Comparison of ENCODE assay signal across 9 cellular contexts in the genomic region with DNA sequence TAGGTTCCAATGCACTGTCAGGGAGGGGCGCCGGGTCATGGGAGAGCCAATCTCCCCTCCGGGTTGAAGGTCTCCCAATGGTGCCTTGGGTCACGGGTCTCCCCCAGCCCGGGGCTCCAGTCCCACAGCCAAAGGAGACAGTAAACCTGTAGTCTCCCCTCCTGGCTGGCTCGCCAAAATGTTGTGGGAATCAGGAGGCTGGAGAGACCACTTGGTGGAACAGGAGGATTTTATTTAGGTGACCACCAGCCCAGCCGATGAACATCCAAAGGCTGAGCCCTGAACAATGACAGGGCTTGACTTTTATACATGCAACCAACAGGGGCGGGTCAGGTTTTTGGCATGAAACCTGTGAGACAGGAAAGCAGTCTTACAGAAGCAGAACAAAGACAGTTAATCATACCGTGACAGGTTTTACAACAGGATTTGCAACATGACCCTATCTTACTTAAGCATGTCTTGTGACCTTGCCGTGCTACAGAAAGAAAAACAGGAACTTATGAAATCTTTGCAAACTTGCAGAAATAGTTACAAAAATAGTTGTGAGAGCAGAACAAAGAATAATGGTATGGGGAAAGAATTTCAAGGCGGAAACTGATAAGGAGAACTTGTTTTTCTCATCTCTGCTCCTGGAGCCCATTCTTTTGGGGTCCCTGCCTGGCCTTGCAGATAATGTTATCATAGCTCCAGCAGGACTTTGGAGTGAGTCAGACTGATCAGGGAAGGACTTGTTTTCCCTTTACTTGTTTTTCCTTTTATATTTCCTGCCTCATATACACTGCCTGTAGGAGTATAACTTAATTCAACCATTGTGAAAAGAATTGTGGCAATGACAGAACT. TPM values are rescaled to one million over a fixed set of nuclear protein-coding genes. Genes with fewer than 3 reads are reported as not detected.
A peak's percentile ranks its signal among the peaks of the same experiment; 100 is the strongest.
DNase-seq lines count a peak whose midpoint lies in the region; ATAC-seq and TF ChIP-seq lines count a peak whose summit lies in the region.
"Had no signal": no experiment of that assay in that cellular context is flagged by ENCODE, and none has a peak within 500 bp of the region (broad histone marks: within the 10 kb centered on the region; RNA-seq: fewer than 3 reads in every experiment).

No MANE protein-coding gene starts in this region.

- H3K36me3 ChIP-seq in gastroesophageal sphincter = peaks cover 0 to 18% of the 10 kb centered on the region in 2 donors
- peaks cover 29% of the 10 kb centered on the region for H3K36me3 ChIP-seq in thymus (ENCODE audit: control insufficient read depth, insufficient read depth)

- no peak overlapping the region for H3K4me3 ChIP-seq in gastroesophageal sphincter
- H3K4me3 ChIP-seq in thymus (ENCODE audit: low read length) = no peak overlapping the region

- 74 to 85% methylated on average over 3 to 5 of the region's 11 CpGs for WGBS in gastroesophageal sphincter (ENCODE audit: low coverage in 1 of 2), 2 donors
- WGBS in thymus = 82% methylated on average over 11 of the region's 11 CpGs

- no peaks in the 10 kb centered on the region for H3K9me3 ChIP-seq in gastroesophageal sphincter
- peaks cover 11% of the 10 kb centered on the region for H3K9me3 ChIP-seq in thymus (ENCODE audit: control insufficient read depth)

- TF ChIP-seq EP300 in gastroesophageal sphincter (IDR thresholded peaks at IDR 0.05) = no peak

- H3K27me3 ChIP-seq in gastroesophageal sphincter (no peaks in the 10 kb centered on the region), thymus (ENCODE audit: control insufficient read depth, insufficient read depth) (no peaks in the 10 kb centered on the region)

- H3K27ac ChIP-seq in gastroesophageal sphincter (peak overlapping the region in 2 of 4 donors; percentile 32 to 74), thymus (ENCODE audit: low read depth) (peak overlapping the region; percentile 15)

- TF ChIP-seq CTCF in gastroesophageal sphincter (IDR thresholded peaks at IDR 0.05) = no peak

- DNase-seq in NCI-H1694 treated with DMSO at 0.1 percent for 48 hours (lab: John Stamatoyannopoulos, UW) (peak; percentile 3), NCI-H1694 (lab: John Stamatoyannopoulos, UW) (no peak), RPMI7951 (ENCODE audit: low read depth) (peak; percentile 67), DMS 273 (lab: John Stamatoyannopoulos, UW; ENCODE audit: unreplicated experiment) (no peak), GM19238 (ENCODE audit: insufficient read length, low spot score) (no peak)
- no peak for DNase-seq in activated T-cell treated with anti-CD3 and anti-CD28 coated beads, Interleukin-2, amount 50 U/mL, for 4 hours

- peaks cover 60% of the 10 kb centered on the region for H3K36me3 Mint-ChIP-seq in activated T-cell treated with anti-CD3 and anti-CD28 coated beads, Interleukin-2, amount 50 U/mL, for 4 hours (ENCODE audit: insufficient read depth)

- H3K4me1 ChIP-seq in gastroesophageal sphincter = peaks cover 0 to 61% (median 3%) of the 10 kb centered on the region in 3 donors
- no peaks in the 10 kb centered on the region for H3K4me1 ChIP-seq in thymus (ENCODE audit: control insufficient read depth, insufficient read depth, low read length)

- H3K4me1 Mint-ChIP-seq in activated T-cell treated with anti-CD3 and anti-CD28 coated beads, Interleukin-2, amount 50 U/mL, for 4 hours (ENCODE audit: low read depth) = peaks cover 17% of the 10 kb centered on the region

- ATAC-seq in gastroesophageal sphincter = peak; percentile 35
- no peak for ATAC-seq in activated T-cell treated with anti-CD3 and anti-CD28 coated beads, Interleukin-2, amount 50 U/mL, for 4 hours

- no peak for TF ChIP-seq POLR2A in gastroesophageal sphincter (IDR thresholded peaks at IDR 0.05)

- H3K4me3 Mint-ChIP-seq in activated T-cell treated with anti-CD3 and anti-CD28 coated beads, Interleukin-2, amount 50 U/mL, for 4 hours = no peak overlapping the region
- H3K4me3 Mint-ChIP-seq: nephron had no signal

- no peaks in the 10 kb centered on the region for H3K27me3 Mint-ChIP-seq in activated T-cell treated with anti-CD3 and anti-CD28 coated beads, Interleukin-2, amount 50 U/mL, for 4 hours (ENCODE audit: low read depth)

- peaks cover 51% of the 10 kb centered on the region for H3K9me3 Mint-ChIP-seq in activated T-cell treated with anti-CD3 and anti-CD28 coated beads, Interleukin-2, amount 50 U/mL, for 4 hours

RNA-seq across cellular contexts. Expression of a gene that starts 7.1 kb away (rescaled TPM):
- 5.1 and 6.8 TPM in 2 replicates for total RNA-seq in RPMI7951 (2014; rRNA removed; shearing (Covaris generic))
- total RNA-seq in gastroesophageal sphincter = 10 to 100 TPM in 2 of 4 donors, 1 to 10 TPM in 2; 5.6 to 17.7 (median 9.4) TPM
- polyA plus RNA-seq in thymus = 7.7 TPM
- 1 to 10 TPM; 4.6 to 5.5 (median 4.8) TPM for total RNA-seq in activated T-cell treated with anti-CD3 and anti-CD28 coated beads, Interleukin-2, amount 50 U/mL, for 4 hours

RNA-seq across cellular contexts. Expression of a gene that starts 8.5 kb away (rescaled TPM):
- total RNA-seq in RPMI7951 (2014; rRNA removed; shearing (Covaris generic)) = 2.4 and 3.7 TPM in 2 replicates
- 1 to 10 TPM; 1.9 to 8.4 (median 4.4) TPM for total RNA-seq in gastroesophageal sphincter
- 14.6 TPM for polyA plus RNA-seq in thymus
- total RNA-seq in activated T-cell treated with anti-CD3 and anti-CD28 coated beads, Interleukin-2, amount 50 U/mL, for 4 hours = 1 to 10 TPM in 2 of 3 donors, under 1 TPM in 1; 0.82 to 1.8 (median 1.7) TPM

Comparison
In these comparisons a context has a peak if more than half of its experiments do, and no peak if none do; other contexts are left out.
1. DNase-seq: peak in NCI-H1694 treated with DMSO at 0.1 percent for 48 hours (single experiment) and RPMI7951 (single experiment); none in NCI-H1694 (single experiment), DMS 273 (single experiment), activated T-cell treated with anti-CD3 and anti-CD28 coated beads, Interleukin-2, amount 50 U/mL, for 4 hours (single experiment) and GM19238 (single experiment).